In the genomic region with DNA sequence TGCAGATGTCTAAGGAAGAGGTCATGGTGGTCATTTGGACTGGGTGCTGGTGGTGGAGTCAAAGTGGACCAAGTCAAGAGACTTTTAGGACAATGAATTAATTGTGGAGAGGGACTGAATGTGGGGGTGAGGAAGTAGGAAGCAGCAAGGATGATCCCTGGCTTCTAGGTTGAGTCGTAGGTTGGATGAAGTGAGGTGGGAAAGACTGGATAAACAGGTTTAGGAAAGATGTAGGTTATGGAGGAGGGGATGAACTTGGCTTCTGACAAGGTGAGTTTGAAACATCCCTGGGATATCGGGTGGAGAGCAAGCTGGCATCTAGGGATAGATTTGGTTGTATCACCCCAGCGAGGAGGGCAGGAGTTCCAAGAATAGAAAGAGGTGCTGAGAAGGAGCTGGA, we compare ENCODE assay signal across 24 cellular contexts. TPM values are rescaled to one million over a fixed set of nuclear protein-coding genes. Genes with fewer than 3 reads are reported as not detected.
DNase-seq lines count a peak whose midpoint lies in the region; ATAC-seq, FAIRE-seq and TF ChIP-seq lines count a peak whose summit lies in the region.
"Had no signal": no experiment of that assay in that cellular context is flagged by ENCODE, and none has a peak within 500 bp of the region (broad histone marks: within the 10 kb centered on the region; RNA-seq: fewer than 3 reads in every experiment).

No MANE protein-coding gene starts in this region.

- H3K4me1 ChIP-seq in HepG2 (ENCODE audit: insufficient read depth, low read length), result peaks cover 36% of the 10 kb centered on the region
- no peaks in the 10 kb centered on the region for H3K4me1 ChIP-seq in vagina
- peaks cover 0 to 8% (median 0%) of the 10 kb centered on the region in 4 donors for H3K4me1 ChIP-seq in Peyer's patch
- H3K4me1 ChIP-seq: BLaER1 treated with 17β-estradiol and CSF1 and Interleukin-3, amounts not matched to agents 10 nM and 100 nM had no signal

- TF ChIP-seq CTCF in HepG2 (CRISPR knock-in tag; IDR thresholded peaks at IDR 0.05), result no peak
- no peak for TF ChIP-seq CTCF in vagina (IDR thresholded peaks at IDR 0.05)
- TF ChIP-seq CTCF in Peyer's patch (IDR thresholded peaks at IDR 0.05), result no peak

- H3K9me3 Mint-ChIP-seq in activated CD4-positive, alpha-beta T cell treated with anti-CD3 and anti-CD28 coated beads, Interleukin-2, amount 10 ng/mL, durations not matched to agents 7 days and 5 days, result no peaks in the 10 kb centered on the region
- H3K9me3 Mint-ChIP-seq in activated CD4-positive, alpha-beta T cell treated with anti-CD3 and anti-CD28 coated beads, Interleukin-2, amount 10 ng/mL, durations not matched to agents 24 days and 14 days, result no peaks in the 10 kb centered on the region
- H3K9me3 Mint-ChIP-seq in IgD-negative memory B cell, result no peaks in the 10 kb centered on the region
- H3K9me3 Mint-ChIP-seq: CD8-positive, alpha-beta T cell had no signal

- H3K27me3 ChIP-seq in HepG2 (ENCODE audit: control insufficient read depth in 1 of 2, insufficient read depth in 2 of 2, low read length in 2 of 2), result no peaks in the 10 kb centered on the region
- H3K27me3 ChIP-seq in vagina, result no peaks in the 10 kb centered on the region
- no peaks in the 10 kb centered on the region for H3K27me3 ChIP-seq in Peyer's patch
- H3K27me3 ChIP-seq: BLaER1 treated with 17β-estradiol and CSF1 and Interleukin-3, amounts not matched to agents 10 nM and 100 nM; SJSA1 had no signal

- TF ChIP-seq EP300 in HepG2 (IDR thresholded peaks at IDR 0.05; ENCODE audit: low read depth in 2 of 2, low read length in 2 of 2), result no peak
- TF ChIP-seq EP300 in HepG2 (CRISPR knock-in tag; IDR thresholded peaks at IDR 0.05; ENCODE audit: borderline replicate concordance), result no peak

- H3K27ac Mint-ChIP-seq in activated CD4-positive, alpha-beta T cell treated with anti-CD3 and anti-CD28 coated beads, Interleukin-2, amount 10 ng/mL, durations not matched to agents 7 days and 5 days, result no peak overlapping the region
- H3K27ac Mint-ChIP-seq in activated CD4-positive, alpha-beta T cell treated with anti-CD3 and anti-CD28 coated beads, Interleukin-2, amount 10 ng/mL, durations not matched to agents 24 days and 14 days, result no peak overlapping the region
- H3K27ac Mint-ChIP-seq in IgD-negative memory B cell, result peak overlapping the region in 2 of 3 donors; percentile 21 to 37
- H3K27ac Mint-ChIP-seq: CD8-positive, alpha-beta T cell had no signal

- peaks cover 42 to 84% of the 10 kb centered on the region in 2 experiments for H3K36me3 ChIP-seq in HepG2 (replicated peaks in 1 of 2; ENCODE audit: control insufficient read depth in 1 of 2, insufficient read depth in 2 of 2, low read length in 2 of 2)
- H3K36me3 ChIP-seq in vagina, result no peaks in the 10 kb centered on the region
- peaks cover 0 to 52% (median 0%) of the 10 kb centered on the region in 3 donors for H3K36me3 ChIP-seq in Peyer's patch

- no peak overlapping the region for H3K4me3 Mint-ChIP-seq in activated CD4-positive, alpha-beta T cell treated with anti-CD3 and anti-CD28 coated beads, Interleukin-2, amount 10 ng/mL, durations not matched to agents 7 days and 5 days
- H3K4me3 Mint-ChIP-seq in activated CD4-positive, alpha-beta T cell treated with anti-CD3 and anti-CD28 coated beads, Interleukin-2, amount 10 ng/mL, durations not matched to agents 24 days and 14 days, result no peak overlapping the region
- no peak overlapping the region for H3K4me3 Mint-ChIP-seq in IgD-negative memory B cell
- H3K4me3 Mint-ChIP-seq: CD8-positive, alpha-beta T cell had no signal

- H3K4me2 ChIP-seq in HepG2 (ENCODE audit: low read depth, low read length), result no peak overlapping the region
- H3K4me2 ChIP-seq: BLaER1 treated with 17β-estradiol and CSF1 and Interleukin-3, amounts not matched to agents 10 nM and 100 nM; KMS-11 had no signal

- no TSS peak for BruUV-seq in HepG2 (replicated peaks; lab: Mats Ljungman, UMichigan)

- no peak overlapping the region for H3K9ac ChIP-seq in HepG2 (ENCODE audit: insufficient read depth, low read depth, low read length)
- H3K9ac ChIP-seq: BLaER1 treated with 17β-estradiol and CSF1 and Interleukin-3, amounts not matched to agents 10 nM and 100 nM; KMS-11 had no signal

- POLR2A ChIA-PET in activated CD4-positive, alpha-beta T cell treated with anti-CD3 and anti-CD28 coated beads, Interleukin-2, amount 10 ng/mL, durations not matched to agents 7 days and 5 days (lab: Charles Lee), result no interaction called here
- POLR2A ChIA-PET in HepG2 (lab: Yijun Ruan, JAX), result interaction anchor here (1.0 to 1.9 kb wide), 2 partner anchors 8 to 20 kb away, joined by 3 to 8 read pairs; no protein-coding TSS in a partner anchor

- CTCF ChIA-PET in activated CD4-positive, alpha-beta T cell treated with anti-CD3 and anti-CD28 coated beads, Interleukin-2, amount 10 ng/mL, durations not matched to agents 7 days and 5 days (lab: Charles Lee), result no interaction called here
- CTCF ChIA-PET in HepG2 (lab: Yijun Ruan, JAX; ENCODE audit: low intra/inter-chr PET ratio, low total read pairs), result no interaction called here

- in situ Hi-C loops in HepG2 (cut with HindIII; ENCODE audit: extremely low pct_ligation_motif_present, low pct_unique_long_range_greater_than_20kb), result no loop called here

- TF ChIP-seq POLR2A in HepG2 (IDR thresholded peaks at IDR 0.05; ENCODE audit: insufficient read depth in 1 of 2, low read depth in 2 of 2, low read length in 2 of 2) (no peak; a peak in 1 of 4 replicates), vagina (IDR thresholded peaks at IDR 0.05) (no peak), Peyer's patch (IDR thresholded peaks at IDR 0.05) (no peak)

- no peak for FAIRE-seq in HepG2 (lab: Jason Lieb, UNC)
- FAIRE-seq: H54 had no signal

- no peaks in the 10 kb centered on the region for H3K27me3 Mint-ChIP-seq in activated CD4-positive, alpha-beta T cell treated with anti-CD3 and anti-CD28 coated beads, Interleukin-2, amount 10 ng/mL, durations not matched to agents 7 days and 5 days
- H3K27me3 Mint-ChIP-seq in activated CD4-positive, alpha-beta T cell treated with anti-CD3 and anti-CD28 coated beads, Interleukin-2, amount 10 ng/mL, durations not matched to agents 24 days and 14 days, result peaks cover 2% of the 10 kb centered on the region
- no peaks in the 10 kb centered on the region for H3K27me3 Mint-ChIP-seq in IgD-negative memory B cell

- H3K27ac ChIP-seq in HepG2 (ENCODE audit: extremely low read length, insufficient read depth, low read length), result no peak overlapping the region
- H3K27ac ChIP-seq in vagina, result no peak overlapping the region
- H3K27ac ChIP-seq in Peyer's patch, result no peak overlapping the region
- H3K27ac ChIP-seq: BLaER1 treated with 17β-estradiol and CSF1 and Interleukin-3, amounts not matched to agents 10 nM and 100 nM; HL-60; KMS-11; SJSA1 had no signal

- H3K9me3 ChIP-seq in HepG2 (ENCODE audit: low read length) (no peaks in the 10 kb centered on the region), vagina (no peaks in the 10 kb centered on the region), Peyer's patch (no peaks in the 10 kb centered on the region)
- H3K9me3 ChIP-seq: BLaER1 treated with 17β-estradiol and CSF1 and Interleukin-3, amounts not matched to agents 10 nM and 100 nM; SJSA1 had no signal

- intact Hi-C loops in activated CD4-positive, alpha-beta T cell treated with anti-CD3 and anti-CD28 coated beads, Interleukin-2, amount 10 ng/mL, durations not matched to agents 24 days and 14 days (cut with micrococcal nuclease), result no loop called here
- intact Hi-C loops in HepG2 (cut with micrococcal nuclease; ENCODE audit: unreplicated experiment) (no loop called here), vagina (cut with DNase I) (no loop called here)

- 96% methylated on average over 3 of the region's 3 CpGs for WGBS in HepG2 (ENCODE audit: low lambda C conversion rate)

- no peak for TF ChIP-seq RAD21 in HepG2 (CRISPR knock-in tag; IDR thresholded peaks at IDR 0.05)

- no peak for ATAC-seq in HepG2
- ATAC-seq: CD8-positive, alpha-beta T cell; Right ventricle myocardium inferior had no signal

- no peaks in the 10 kb centered on the region for H4K20me1 ChIP-seq in HepG2 (ENCODE audit: insufficient read depth, low read length)

- no peak overlapping the region for H2AFZ ChIP-seq in HepG2 (ENCODE audit: low read length)

- no peaks in the 10 kb centered on the region for H3K4me1 Mint-ChIP-seq in activated CD4-positive, alpha-beta T cell treated with anti-CD3 and anti-CD28 coated beads, Interleukin-2, amount 10 ng/mL, durations not matched to agents 7 days and 5 days
- no peaks in the 10 kb centered on the region for H3K4me1 Mint-ChIP-seq in activated CD4-positive, alpha-beta T cell treated with anti-CD3 and anti-CD28 coated beads, Interleukin-2, amount 10 ng/mL, durations not matched to agents 24 days and 14 days
- no peaks in the 10 kb centered on the region for H3K4me1 Mint-ChIP-seq in IgD-negative memory B cell

- H3K36me3 Mint-ChIP-seq in activated CD4-positive, alpha-beta T cell treated with anti-CD3 and anti-CD28 coated beads, Interleukin-2, amount 10 ng/mL, durations not matched to agents 7 days and 5 days (ENCODE audit: low read depth), result no peaks in the 10 kb centered on the region
- H3K36me3 Mint-ChIP-seq in activated CD4-positive, alpha-beta T cell treated with anti-CD3 and anti-CD28 coated beads, Interleukin-2, amount 10 ng/mL, durations not matched to agents 24 days and 14 days (ENCODE audit: low read depth), result no peaks in the 10 kb centered on the region
- no peaks in the 10 kb centered on the region for H3K36me3 Mint-ChIP-seq in IgD-negative memory B cell

- H3K79me2 ChIP-seq in HepG2 (ENCODE audit: insufficient read depth, low read length), result peaks cover 25% of the 10 kb centered on the region

- no peak overlapping the region for H3K4me3 ChIP-seq in HepG2 (replicated peaks in 1 of 3; ENCODE audit: insufficient read depth in 1 of 3, low read depth in 2 of 3, low read length in 3 of 3)
- H3K4me3 ChIP-seq in vagina, result no peak overlapping the region
- no peak overlapping the region for H3K4me3 ChIP-seq in Peyer's patch
- H3K4me3 ChIP-seq: BLaER1 treated with 17β-estradiol and CSF1 and Interleukin-3, amounts not matched to agents 10 nM and 100 nM; SJSA1 had no signal

- peak; percentile 3 for DNase-seq in activated CD4-positive, alpha-beta T cell treated with anti-CD3 and anti-CD28 coated beads, Interleukin-2, amount 10 ng/mL, durations not matched to agents 7 days and 5 days
- DNase-seq in activated CD4-positive, alpha-beta T cell treated with anti-CD3 and anti-CD28 coated beads, Interleukin-2, amount 10 ng/mL, durations not matched to agents 24 days and 14 days, result no peak
- DNase-seq in HepG2 (ENCODE audit: low spot score) (no peak), vagina (ENCODE audit: extremely low spot score in 2 of 2) (peak; percentile 31 to 49), Peyer's patch (no peak), NCI-H446 treated with DMSO at 0.1 percent for 48 hours (lab: John Stamatoyannopoulos, UW) (no peak)
- DNase-seq: 8988T; Calu3; CD8-positive, alpha-beta T cell; DMS153; GDM1; NCI-H1105; NCI-H146; NCI-H2029; NCI-H2227 treated with DMSO at 0.1 percent for 48 hours; NCI-H524; NCI-H774 had no signal

RNA-seq across cellular contexts. Expression of gene SEMA4G, which starts 7.6 kb away (rescaled TPM):
- total RNA-seq in activated CD4-positive, alpha-beta T cell treated with anti-CD3 and anti-CD28 coated beads, Interleukin-2, amount 10 ng/mL, durations not matched to agents 7 days and 5 days, result 1 to 10 TPM; 1.1 to 1.6 TPM
- 1.4 and 1.8 TPM in 2 replicates for total RNA-seq in activated CD4-positive, alpha-beta T cell treated with anti-CD3 and anti-CD28 coated beads, Interleukin-2, amount 10 ng/mL, durations not matched to agents 24 days and 14 days
- polyA plus RNA-seq in IgD-negative memory B cell, result not detected
- 42.9 and 46.2 TPM in 2 replicates for total RNA-seq in HepG2 (2016; rRNA removed; fragmentation: Illumina TruSeq; extraction: Trizol)
- 16.2 and 18.7 TPM in 2 replicates for total RNA-seq in HepG2 (2016; cell fraction: cytosol; rRNA removed; fragmentation: Illumina TruSeq; extraction: Trizol; ENCODE audit: low read depth)
- total RNA-seq in HepG2 (2016; cell fraction: insoluble cytoplasmic fraction; rRNA removed; fragmentation: Illumina TruSeq; extraction: Trizol), result 33.8 and 43.7 TPM in 2 replicates
- 46.0 and 52.4 TPM in 2 replicates for total RNA-seq in HepG2 (2016; cell fraction: membrane; rRNA removed; fragmentation: Illumina TruSeq; extraction: Trizol)
- total RNA-seq in HepG2 (2016; cell fraction: nucleus; rRNA removed; fragmentation: Illumina TruSeq; extraction: Trizol), result 54.5 and 68.3 TPM in 2 replicates
- 207 and 236 TPM in 2 replicates for polyA plus RNA-seq in HepG2 (2011; rRNA removed)
- polyA plus RNA-seq in HepG2 (2011; cell fraction: cytosol; rRNA removed), result 169 and 172 TPM in 2 replicates
- 405 and 408 TPM in 2 replicates for polyA plus RNA-seq in HepG2 (2011; cell fraction: nucleus; rRNA removed)
- polyA plus RNA-seq in HepG2 (2012), result 154 and 177 TPM in 2 replicates
- 29.3 and 33.1 TPM in 2 replicates for polyA plus RNA-seq in HepG2 (2016; cell fraction: cytosol; fragmentation: Illumina TruSeq; extraction: Trizol; ENCODE audit: low read depth)
- polyA plus RNA-seq in HepG2 (2016; cell fraction: insoluble cytoplasmic fraction; fragmentation: Illumina TruSeq; extraction: Trizol; ENCODE audit: low read depth), result 87.9 and 114 TPM in 2 replicates
- polyA plus RNA-seq in HepG2 (2016; cell fraction: membrane; fragmentation: Illumina TruSeq; extraction: Trizol; ENCODE audit: low read depth), result 97.4 TPM in 2 replicates
- 269 and 299 TPM in 2 replicates for polyA plus RNA-seq in HepG2 (2016; cell fraction: nucleus; fragmentation: Illumina TruSeq; extraction: Trizol; ENCODE audit: insufficient read depth, low read depth)
- 0.84 and 364 TPM in 2 replicates for polyA minus RNA-seq in HepG2 (2011; rRNA and poly(A)+ RNA removed; ENCODE audit: low replicate concordance)
- polyA minus RNA-seq in HepG2 (2011; cell fraction: cytosol; rRNA and poly(A)+ RNA removed), result 105 and 111 TPM in 2 replicates
- polyA minus RNA-seq in HepG2 (2011; cell fraction: nucleus; rRNA and poly(A)+ RNA removed), result 100 and 101 TPM in 2 replicates
- total RNA-seq in vagina, result 6.4 TPM
- total RNA-seq in Peyer's patch, result 100 to 1,000 TPM in 3 of 4 donors, 10 to 100 TPM in 1; 16.5 to 233 (median 185) TPM

RNA-seq across cellular contexts. Expression of gene MRPL43, which starts 10.4 kb away (rescaled TPM):
- 10 to 100 TPM; 55.9 to 57.0 TPM for total RNA-seq in activated CD4-positive, alpha-beta T cell treated with anti-CD3 and anti-CD28 coated beads, Interleukin-2, amount 10 ng/mL, durations not matched to agents 7 days and 5 days
- total RNA-seq in activated CD4-positive, alpha-beta T cell treated with anti-CD3 and anti-CD28 coated beads, Interleukin-2, amount 10 ng/mL, durations not matched to agents 24 days and 14 days, result 53.4 and 59.5 TPM in 2 replicates
- polyA plus RNA-seq in IgD-negative memory B cell, result 120 TPM
- total RNA-seq in HepG2 (2016; rRNA removed; fragmentation: Illumina TruSeq; extraction: Trizol), result 68.8 and 71.0 TPM in 2 replicates
- total RNA-seq in HepG2 (2016; cell fraction: cytosol; rRNA removed; fragmentation: Illumina TruSeq; extraction: Trizol; ENCODE audit: low read depth), result 32.4 and 32.8 TPM in 2 replicates
- 65.7 and 69.8 TPM in 2 replicates for total RNA-seq in HepG2 (2016; cell fraction: insoluble cytoplasmic fraction; rRNA removed; fragmentation: Illumina TruSeq; extraction: Trizol)
- 46.1 and 51.6 TPM in 2 replicates for total RNA-seq in HepG2 (2016; cell fraction: membrane; rRNA removed; fragmentation: Illumina TruSeq; extraction: Trizol)
- 31.2 and 37.2 TPM in 2 replicates for total RNA-seq in HepG2 (2016; cell fraction: nucleus; rRNA removed; fragmentation: Illumina TruSeq; extraction: Trizol)
- polyA plus RNA-seq in HepG2 (2011; rRNA removed), result 73.7 and 79.1 TPM in 2 replicates
- 71.0 and 107 TPM in 2 replicates for polyA plus RNA-seq in HepG2 (2011; cell fraction: cytosol; rRNA removed)
- 91.9 and 106 TPM in 2 replicates for polyA plus RNA-seq in HepG2 (2011; cell fraction: nucleus; rRNA removed)
- polyA plus RNA-seq in HepG2 (2012), result 53.0 and 55.5 TPM in 2 replicates
- 35.2 and 41.6 TPM in 2 replicates for polyA plus RNA-seq in HepG2 (2016; cell fraction: cytosol; fragmentation: Illumina TruSeq; extraction: Trizol; ENCODE audit: low read depth)
- 87.4 and 92.0 TPM in 2 replicates for polyA plus RNA-seq in HepG2 (2016; cell fraction: insoluble cytoplasmic fraction; fragmentation: Illumina TruSeq; extraction: Trizol; ENCODE audit: low read depth)
- 50.3 and 58.0 TPM in 2 replicates for polyA plus RNA-seq in HepG2 (2016; cell fraction: membrane; fragmentation: Illumina TruSeq; extraction: Trizol; ENCODE audit: low read depth)
- polyA plus RNA-seq in HepG2 (2016; cell fraction: nucleus; fragmentation: Illumina TruSeq; extraction: Trizol; ENCODE audit: insufficient read depth, low read depth), result 72.1 and 80.1 TPM in 2 replicates
- 42.1 and 55.4 TPM in 2 replicates for polyA minus RNA-seq in HepG2 (2011; rRNA and poly(A)+ RNA removed; ENCODE audit: low replicate concordance)
- polyA minus RNA-seq in HepG2 (2011; cell fraction: cytosol; rRNA and poly(A)+ RNA removed), result 21.1 and 28.5 TPM in 2 replicates
- polyA minus RNA-seq in HepG2 (2011; cell fraction: nucleus; rRNA and poly(A)+ RNA removed), result 14.3 and 15.8 TPM in 2 replicates
- total RNA-seq in vagina, result 85.4 TPM
- 10 to 100 TPM; 40.5 to 85.5 (median 61.7) TPM for total RNA-seq in Peyer's patch

RNA-seq across cellular contexts. Expression of gene TWNK, which starts 10.4 kb away (rescaled TPM):
- 10 to 100 TPM in 1 of 2 experiments, 1 to 10 TPM in 1; 9.9 to 11.6 TPM for total RNA-seq in activated CD4-positive, alpha-beta T cell treated with anti-CD3 and anti-CD28 coated beads, Interleukin-2, amount 10 ng/mL, durations not matched to agents 7 days and 5 days
- total RNA-seq in activated CD4-positive, alpha-beta T cell treated with anti-CD3 and anti-CD28 coated beads, Interleukin-2, amount 10 ng/mL, durations not matched to agents 24 days and 14 days, result 41.1 and 42.1 TPM in 2 replicates
- polyA plus RNA-seq in IgD-negative memory B cell (13.6 TPM), HepG2 (2011; rRNA removed) (10.7 and 14.1 TPM in 2 replicates)
- total RNA-seq in HepG2 (2016; rRNA removed; fragmentation: Illumina TruSeq; extraction: Trizol) (16.5 and 21.9 TPM in 2 replicates), vagina (5.2 TPM), Peyer's patch (10 to 100 TPM in 1 of 4 donors, 1 to 10 TPM in 3; 3.8 to 18.2 (median 4.4) TPM)
- 3.7 and 4.5 TPM in 2 replicates for total RNA-seq in HepG2 (2016; cell fraction: cytosol; rRNA removed; fragmentation: Illumina TruSeq; extraction: Trizol; ENCODE audit: low read depth)
- total RNA-seq in HepG2 (2016; cell fraction: insoluble cytoplasmic fraction; rRNA removed; fragmentation: Illumina TruSeq; extraction: Trizol), result 18.6 and 19.4 TPM in 2 replicates
- total RNA-seq in HepG2 (2016; cell fraction: membrane; rRNA removed; fragmentation: Illumina TruSeq; extraction: Trizol), result 11.4 and 11.5 TPM in 2 replicates
- total RNA-seq in HepG2 (2016; cell fraction: nucleus; rRNA removed; fragmentation: Illumina TruSeq; extraction: Trizol), result 13.4 and 14.8 TPM in 2 replicates
- 10.2 and 12.5 TPM in 2 replicates for polyA plus RNA-seq in HepG2 (2011; cell fraction: cytosol; rRNA removed)
- 17.6 and 19.3 TPM in 2 replicates for polyA plus RNA-seq in HepG2 (2011; cell fraction: nucleus; rRNA removed)
- 16.5 and 20.2 TPM in 2 replicates for polyA plus RNA-seq in HepG2 (2012)
- polyA plus RNA-seq in HepG2 (2016; cell fraction: cytosol; fragmentation: Illumina TruSeq; extraction: Trizol; ENCODE audit: low read depth), result 2.6 and 3.0 TPM in 2 replicates
- polyA plus RNA-seq in HepG2 (2016; cell fraction: insoluble cytoplasmic fraction; fragmentation: Illumina TruSeq; extraction: Trizol; ENCODE audit: low read depth), result 22.1 and 23.7 TPM in 2 replicates
- 8.2 and 8.4 TPM in 2 replicates for polyA plus RNA-seq in HepG2 (2016; cell fraction: membrane; fragmentation: Illumina TruSeq; extraction: Trizol; ENCODE audit: low read depth)
- polyA plus RNA-seq in HepG2 (2016; cell fraction: nucleus; fragmentation: Illumina TruSeq; extraction: Trizol; ENCODE audit: insufficient read depth, low read depth), result 39.8 and 46.5 TPM in 2 replicates
- polyA minus RNA-seq in HepG2 (2011; rRNA and poly(A)+ RNA removed; ENCODE audit: low replicate concordance), result 12.7 and 32.5 TPM in 2 replicates
- 4.7 and 5.5 TPM in 2 replicates for polyA minus RNA-seq in HepG2 (2011; cell fraction: cytosol; rRNA and poly(A)+ RNA removed)
- 14.2 and 14.9 TPM in 2 replicates for polyA minus RNA-seq in HepG2 (2011; cell fraction: nucleus; rRNA and poly(A)+ RNA removed)

RNA-seq across cellular contexts. Expression of gene LZTS2, which starts 22.7 kb away (rescaled TPM):
- total RNA-seq in activated CD4-positive, alpha-beta T cell treated with anti-CD3 and anti-CD28 coated beads, Interleukin-2, amount 10 ng/mL, durations not matched to agents 7 days and 5 days, result 10 to 100 TPM; 17.5 to 18.8 TPM
- total RNA-seq in activated CD4-positive, alpha-beta T cell treated with anti-CD3 and anti-CD28 coated beads, Interleukin-2, amount 10 ng/mL, durations not matched to agents 24 days and 14 days, result 21.8 and 22.7 TPM in 2 replicates
- polyA plus RNA-seq in IgD-negative memory B cell, result 17.5 TPM
- 60.7 and 65.6 TPM in 2 replicates for total RNA-seq in HepG2 (2016; rRNA removed; fragmentation: Illumina TruSeq; extraction: Trizol)
- 18.8 and 19.1 TPM in 2 replicates for total RNA-seq in HepG2 (2016; cell fraction: cytosol; rRNA removed; fragmentation: Illumina TruSeq; extraction: Trizol; ENCODE audit: low read depth)
- total RNA-seq in HepG2 (2016; cell fraction: insoluble cytoplasmic fraction; rRNA removed; fragmentation: Illumina TruSeq; extraction: Trizol), result 46.9 and 70.8 TPM in 2 replicates
- total RNA-seq in HepG2 (2016; cell fraction: membrane; rRNA removed; fragmentation: Illumina TruSeq; extraction: Trizol), result 50.4 and 56.7 TPM in 2 replicates
- 40.4 and 47.3 TPM in 2 replicates for total RNA-seq in HepG2 (2016; cell fraction: nucleus; rRNA removed; fragmentation: Illumina TruSeq; extraction: Trizol)
- polyA plus RNA-seq in HepG2 (2011; rRNA removed), result 43.6 and 59.7 TPM in 2 replicates
- 25.3 and 50.1 TPM in 2 replicates for polyA plus RNA-seq in HepG2 (2011; cell fraction: cytosol; rRNA removed)
- 161 and 196 TPM in 2 replicates for polyA plus RNA-seq in HepG2 (2011; cell fraction: nucleus; rRNA removed)
- polyA plus RNA-seq in HepG2 (2012), result 24.4 and 29.3 TPM in 2 replicates
- 14.3 and 15.4 TPM in 2 replicates for polyA plus RNA-seq in HepG2 (2016; cell fraction: cytosol; fragmentation: Illumina TruSeq; extraction: Trizol; ENCODE audit: low read depth)
- polyA plus RNA-seq in HepG2 (2016; cell fraction: insoluble cytoplasmic fraction; fragmentation: Illumina TruSeq; extraction: Trizol; ENCODE audit: low read depth), result 44.9 and 56.6 TPM in 2 replicates
- 34.1 and 38.8 TPM in 2 replicates for polyA plus RNA-seq in HepG2 (2016; cell fraction: membrane; fragmentation: Illumina TruSeq; extraction: Trizol; ENCODE audit: low read depth)
- 112 and 124 TPM in 2 replicates for polyA plus RNA-seq in HepG2 (2016; cell fraction: nucleus; fragmentation: Illumina TruSeq; extraction: Trizol; ENCODE audit: insufficient read depth, low read depth)
- polyA minus RNA-seq in HepG2 (2011; rRNA and poly(A)+ RNA removed; ENCODE audit: low replicate concordance), result 19.0 and 76.7 TPM in 2 replicates
- polyA minus RNA-seq in HepG2 (2011; cell fraction: cytosol; rRNA and poly(A)+ RNA removed), result 27.9 and 32.8 TPM in 2 replicates
- 19.3 and 19.8 TPM in 2 replicates for polyA minus RNA-seq in HepG2 (2011; cell fraction: nucleus; rRNA and poly(A)+ RNA removed)
- total RNA-seq in vagina, result 99.4 TPM
- total RNA-seq in Peyer's patch, result 10 to 100 TPM; 28.0 to 57.4 (median 47.1) TPM

RNA-seq across cellular contexts. Expression of gene PDZD7, which starts 54.0 kb away (rescaled TPM):
- under 1 TPM; 0.65 to 0.74 TPM for total RNA-seq in activated CD4-positive, alpha-beta T cell treated with anti-CD3 and anti-CD28 coated beads, Interleukin-2, amount 10 ng/mL, durations not matched to agents 7 days and 5 days
- total RNA-seq in activated CD4-positive, alpha-beta T cell treated with anti-CD3 and anti-CD28 coated beads, Interleukin-2, amount 10 ng/mL, durations not matched to agents 24 days and 14 days, result 0.38 and 0.93 TPM in 2 replicates
- polyA plus RNA-seq in IgD-negative memory B cell (not detected), HepG2 (2011; rRNA removed) (0.58 and 0.78 TPM in 2 replicates)
- total RNA-seq in HepG2 (2016; rRNA removed; fragmentation: Illumina TruSeq; extraction: Trizol) (0.60 and 0.73 TPM in 2 replicates), vagina (1.5 TPM), Peyer's patch (10 to 100 TPM in 3 of 4 donors, under 1 TPM in 1; 0.83 to 58.7 (median 51.3) TPM)
- total RNA-seq in HepG2 (2016; cell fraction: cytosol; rRNA removed; fragmentation: Illumina TruSeq; extraction: Trizol; ENCODE audit: low read depth), result 0.51 and 0.62 TPM in 2 replicates
- total RNA-seq in HepG2 (2016; cell fraction: insoluble cytoplasmic fraction; rRNA removed; fragmentation: Illumina TruSeq; extraction: Trizol), result 0.42 and 1.1 TPM in 2 replicates
- 0.40 and 0.65 TPM in 2 replicates for total RNA-seq in HepG2 (2016; cell fraction: membrane; rRNA removed; fragmentation: Illumina TruSeq; extraction: Trizol)
- 1.1 and 1.3 TPM in 2 replicates for total RNA-seq in HepG2 (2016; cell fraction: nucleus; rRNA removed; fragmentation: Illumina TruSeq; extraction: Trizol)
- polyA plus RNA-seq in HepG2 (2011; cell fraction: cytosol; rRNA removed), result 0.42 TPM in 2 replicates
- polyA plus RNA-seq in HepG2 (2011; cell fraction: nucleus; rRNA removed), result 3.9 and 4.2 TPM in 2 replicates
- 1.4 and 1.9 TPM in 2 replicates for polyA plus RNA-seq in HepG2 (2012)
- 0.14 and 0.16 TPM in 2 replicates for polyA plus RNA-seq in HepG2 (2016; cell fraction: cytosol; fragmentation: Illumina TruSeq; extraction: Trizol; ENCODE audit: low read depth)
- polyA plus RNA-seq in HepG2 (2016; cell fraction: insoluble cytoplasmic fraction; fragmentation: Illumina TruSeq; extraction: Trizol; ENCODE audit: low read depth), result 0.49 and 0.68 TPM in 2 replicates
- polyA plus RNA-seq in HepG2 (2016; cell fraction: membrane; fragmentation: Illumina TruSeq; extraction: Trizol; ENCODE audit: low read depth), result 0.29 and 0.30 TPM in 2 replicates
- polyA plus RNA-seq in HepG2 (2016; cell fraction: nucleus; fragmentation: Illumina TruSeq; extraction: Trizol; ENCODE audit: insufficient read depth, low read depth), result 1.2 and 1.4 TPM in 2 replicates
- polyA minus RNA-seq in HepG2 (2011; rRNA and poly(A)+ RNA removed; ENCODE audit: low replicate concordance), result 1.4 and 3.3 TPM in 2 replicates
- polyA minus RNA-seq in HepG2 (2011; cell fraction: cytosol; rRNA and poly(A)+ RNA removed), result 0.49 TPM in 1 of 2 replicates, not detected in the other
- polyA minus RNA-seq in HepG2 (2011; cell fraction: nucleus; rRNA and poly(A)+ RNA removed), result 1.2 and 1.3 TPM in 2 replicates

Comparison
In these comparisons a context has a peak if more than half of its experiments do, and no peak if none do; other contexts are left out.
1. DNase-seq: peak in activated CD4-positive, alpha-beta T cell treated with anti-CD3 and anti-CD28 coated beads, Interleukin-2, amount 10 ng/mL, durations not matched to agents 7 days and 5 days (single experiment) and vagina (2 of 2); none in activated CD4-positive, alpha-beta T cell treated with anti-CD3 and anti-CD28 coated beads, Interleukin-2, amount 10 ng/mL, durations not matched to agents 24 days and 14 days (single experiment), HepG2 (single experiment), Peyer's patch (0 of 3) and NCI-H446 treated with DMSO at 0.1 percent for 48 hours (single experiment).
2. H3K27ac Mint-ChIP-seq: peak in IgD-negative memory B cell (2 of 3); none in activated CD4-positive, alpha-beta T cell treated with anti-CD3 and anti-CD28 coated beads, Interleukin-2, amount 10 ng/mL, durations not matched to agents 7 days and 5 days (single experiment) and activated CD4-positive, alpha-beta T cell treated with anti-CD3 and anti-CD28 coated beads, Interleukin-2, amount 10 ng/mL, durations not matched to agents 24 days and 14 days (single experiment).